ENCODE assay signal across 8 cellular contexts in genomic region chr22:31750365-31751284, GRCh38. TPM values are rescaled to one million over a fixed set of nuclear protein-coding genes. Genes with fewer than 3 reads are reported as not detected.
A peak's percentile ranks its signal among the peaks of the same experiment; 100 is the strongest.
DNase-seq lines count a peak whose midpoint lies in the region; ATAC-seq and TF ChIP-seq lines count a peak whose summit lies in the region.

No MANE protein-coding gene starts in this region.

- no peaks in the 10 kb centered on the region for H3K9me3 Mint-ChIP-seq in T-helper 2 cell treated with Interferon-gamma antibody and Interleukin-4, amounts not matched to agents 5 μg/mL and 100 μg/mL, for 36 hours
- no peaks in the 10 kb centered on the region for H3K9me3 Mint-ChIP-seq in activated naive CD8-positive, alpha-beta T cell treated with anti-CD3 and anti-CD28 coated beads for 36 hours

- no peak for TF ChIP-seq EP300 in suprapubic skin (IDR thresholded peaks at IDR 0.05)

- no peak for TF ChIP-seq POLR2A in suprapubic skin (IDR thresholded peaks at IDR 0.05)

- H3K27ac Mint-ChIP-seq in T-helper 2 cell treated with Interferon-gamma antibody and Interleukin-4, amounts not matched to agents 5 μg/mL and 100 μg/mL, for 36 hours: peak overlapping the region; percentile 97
- peak overlapping the region; percentile 94 for H3K27ac Mint-ChIP-seq in activated naive CD8-positive, alpha-beta T cell treated with anti-CD3 and anti-CD28 coated beads for 36 hours

- no peaks in the 10 kb centered on the region for H3K27me3 ChIP-seq in layer of hippocampus (ENCODE audit: control insufficient read depth, insufficient read depth, low read length)
- H3K27me3 ChIP-seq in suprapubic skin: no peaks in the 10 kb centered on the region

- H3K27ac ChIP-seq in layer of hippocampus (ENCODE audit: low read depth, low read length): peak overlapping the region; percentile 73
- peak overlapping the region; percentile 95 for H3K27ac ChIP-seq in suprapubic skin

- 64% methylated on average over 16 of the region's 16 CpGs for WGBS in suprapubic skin

- ATAC-seq in GM18868 (IDR thresholded peaks at IDR 0.05; ENCODE audit: unreplicated experiment): no peak
- no peak for ATAC-seq in HG02840 (IDR thresholded peaks at IDR 0.05; ENCODE audit: low FRiP score, unreplicated experiment)

- no peak for DNase-seq in T-helper 2 cell treated with Interferon-gamma antibody and Interleukin-4, amounts not matched to agents 5 μg/mL and 100 μg/mL, for 36 hours (ENCODE audit: low spot score)
- DNase-seq in T-helper 2 cell (no peak), suprapubic skin (ENCODE audit: low spot score in 2 of 2) (no peak), DMS53 (lab: John Stamatoyannopoulos, UW) (no peak)
- DNase-seq in activated naive CD8-positive, alpha-beta T cell treated with anti-CD3 and anti-CD28 coated beads for 36 hours: no peak

- peak overlapping the region; percentile 83 for H3K4me3 ChIP-seq in suprapubic skin

- no peaks in the 10 kb centered on the region for H3K9me3 ChIP-seq in suprapubic skin

- H3K36me3 ChIP-seq in suprapubic skin: peaks cover 3% of the 10 kb centered on the region

- H3K4me3 Mint-ChIP-seq in T-helper 2 cell treated with Interferon-gamma antibody and Interleukin-4, amounts not matched to agents 5 μg/mL and 100 μg/mL, for 36 hours: peak overlapping the region; percentile 91
- H3K4me3 Mint-ChIP-seq in activated naive CD8-positive, alpha-beta T cell treated with anti-CD3 and anti-CD28 coated beads for 36 hours: peak overlapping the region; percentile 87

- H3K4me1 ChIP-seq in suprapubic skin: peaks cover 57% of the 10 kb centered on the region

- H3K4me1 Mint-ChIP-seq in T-helper 2 cell treated with Interferon-gamma antibody and Interleukin-4, amounts not matched to agents 5 μg/mL and 100 μg/mL, for 36 hours (ENCODE audit: low read depth): peaks cover 53% of the 10 kb centered on the region
- H3K4me1 Mint-ChIP-seq in activated naive CD8-positive, alpha-beta T cell treated with anti-CD3 and anti-CD28 coated beads for 36 hours: peaks cover 49% of the 10 kb centered on the region

- H3K36me3 Mint-ChIP-seq in T-helper 2 cell treated with Interferon-gamma antibody and Interleukin-4, amounts not matched to agents 5 μg/mL and 100 μg/mL, for 36 hours (ENCODE audit: low read depth): peaks cover 14% of the 10 kb centered on the region
- peaks cover 7% of the 10 kb centered on the region for H3K36me3 Mint-ChIP-seq in activated naive CD8-positive, alpha-beta T cell treated with anti-CD3 and anti-CD28 coated beads for 36 hours

- TF ChIP-seq CTCF in suprapubic skin (IDR thresholded peaks at IDR 0.05): no peak

- no peaks in the 10 kb centered on the region for H3K27me3 Mint-ChIP-seq in T-helper 2 cell treated with Interferon-gamma antibody and Interleukin-4, amounts not matched to agents 5 μg/mL and 100 μg/mL, for 36 hours (ENCODE audit: low read depth)
- no peaks in the 10 kb centered on the region for H3K27me3 Mint-ChIP-seq in activated naive CD8-positive, alpha-beta T cell treated with anti-CD3 and anti-CD28 coated beads for 36 hours

RNA-seq across cellular contexts. Expression of gene PRR14L, which starts 0.7 kb away (rescaled TPM):
- total RNA-seq in activated naive CD8-positive, alpha-beta T cell treated with anti-CD3 and anti-CD28 coated beads for 36 hours: 10 to 100 TPM; 34.7 to 38.3 TPM
- total RNA-seq in suprapubic skin: 10 to 100 TPM; 23.6 to 66.0 (median 35.4) TPM

RNA-seq across cellular contexts. Expression of gene DEPDC5, which starts 3.2 kb away (rescaled TPM):
- total RNA-seq in activated naive CD8-positive, alpha-beta T cell treated with anti-CD3 and anti-CD28 coated beads for 36 hours: 10 to 100 TPM; 33.8 to 39.3 TPM
- 10 to 100 TPM; 10.2 to 35.6 (median 15.5) TPM for total RNA-seq in suprapubic skin
